ENCODE assay signal across 19 cellular contexts in genomic region chr16:55392701-55393100, GRCh38.
"Had no signal": no experiment of that assay in that cellular context is flagged by ENCODE, and none has a peak within 500 bp of the region (broad histone marks: within the 10 kb centered on the region; RNA-seq: fewer than 3 reads in every experiment).

No MANE protein-coding gene starts in this region.

- ATAC-seq: activated CD8-positive, alpha-beta memory T cell treated with anti-CD3 and anti-CD28 coated beads, Interleukin-2, amount 10 ng/mL, durations not matched to agents 7 days and 5 days; activated T-helper 17 cell treated with anti-CD3 and anti-CD28 coated beads, Interleukin-2, amount 50 U/mL, for 72 hours; body of pancreas; left colon; stimulated activated naive B cell treated with anti-CD40 and anti-IgM and Interleukin-4, amounts not matched to agents 10 μg/mL and 1 μg/mL and 100 μg/mL, for 72 hours; T-cell had no signal

- H3K27ac ChIP-seq: body of pancreas, dorsolateral prefrontal cortex, hepatocyte, parathyroid adenoma, sigmoid colon had no signal

- DNase-seq: activated B cell treated with CpG ODN at 0.5 μM for 24 hours; activated CD4-positive, alpha-beta memory T cell treated with anti-CD3 and anti-CD28 coated beads, Interleukin-2, amount 10 ng/mL, durations not matched to agents 7 days and 5 days; activated CD4-positive, alpha-beta T cell treated with anti-CD3 and anti-CD28 coated beads for 4 hours; activated CD8-positive, alpha-beta memory T cell treated with anti-CD3 and anti-CD28 coated beads, Interleukin-2, amount 10 ng/mL, durations not matched to agents 7 days and 5 days; activated naive CD4-positive, alpha-beta T cell treated with Interleukin-2 at 50 U/mL for 16 hours; activated naive CD8-positive, alpha-beta T cell treated with anti-CD3 and anti-CD28 coated beads, Interleukin-2, amount 10 ng/mL, durations not matched to agents 7 days and 5 days; amygdala; body of pancreas; caudate nucleus; dorsolateral prefrontal cortex; left colon; midbrain; sigmoid colon; stimulated activated naive B cell treated with anti-CD40 and anti-IgM and Interleukin-4, amounts not matched to agents 10 μg/mL and 1 μg/mL and 100 μg/mL, for 72 hours; T-cell; T-helper 9 cell had no signal

- H3K27me3 ChIP-seq: body of pancreas, hepatocyte, sigmoid colon had no signal

- H3K4me1 ChIP-seq: body of pancreas, parathyroid adenoma had no signal
